In the genomic region with DNA sequence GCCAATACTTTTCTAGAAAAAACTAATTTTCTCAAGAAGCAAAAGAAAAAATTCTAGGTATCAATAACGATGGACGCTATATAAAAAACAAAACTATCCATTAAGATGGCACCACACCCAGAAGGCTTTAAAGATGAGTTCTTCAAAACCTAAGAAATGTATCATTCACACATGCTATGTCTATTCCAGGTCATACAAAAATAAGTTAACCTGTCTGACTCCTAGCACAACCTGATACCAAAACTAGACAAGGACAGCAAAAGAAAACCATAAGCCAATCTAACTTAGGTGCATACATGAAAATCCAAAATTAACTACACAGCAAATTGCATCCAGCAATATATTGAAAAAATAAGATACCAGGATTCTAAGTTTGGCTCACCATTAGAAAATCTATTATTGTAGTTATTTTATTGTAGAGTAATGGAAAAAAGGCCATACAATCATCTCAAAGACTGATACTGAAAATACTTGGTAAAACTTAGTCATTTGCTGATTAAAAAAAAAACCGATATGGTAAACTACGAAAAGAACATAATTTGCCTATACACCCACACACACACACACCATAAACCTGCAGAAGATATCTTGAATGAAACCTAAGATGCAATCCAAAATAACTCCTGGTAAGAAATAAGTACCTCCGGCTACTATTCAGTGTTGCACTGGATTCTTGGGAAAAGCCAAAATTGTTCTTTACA, we compare ENCODE assay signal across 7 cellular contexts.
DNase-seq lines count a peak whose midpoint lies in the region; ATAC-seq, FAIRE-seq and TF ChIP-seq lines count a peak whose summit lies in the region.

No MANE protein-coding gene starts in this region.

- H3K36me3 Mint-ChIP-seq in effector memory CD8-positive, alpha-beta T cell (ENCODE audit: insufficient read depth) = peaks cover 11% of the 10 kb centered on the region

- H3K27ac Mint-ChIP-seq in effector memory CD8-positive, alpha-beta T cell = peak overlapping the region; percentile 21 to 99

- H3K79me2 ChIP-seq in parathyroid adenoma = no peaks in the 10 kb centered on the region

- H3K27me3 Mint-ChIP-seq in effector memory CD8-positive, alpha-beta T cell = no peaks in the 10 kb centered on the region

- DNase-seq in LNCaP clone FGC (ENCODE audit: low read depth) (no peak), HTR-8/SVneo (ENCODE audit: insufficient read length, low spot score) (no peak), Ammon's horn (ENCODE audit: low spot score) (no peak)
- no peak for DNase-seq in effector memory CD8-positive, alpha-beta T cell

- no peaks in the 10 kb centered on the region for H3K9me3 Mint-ChIP-seq in effector memory CD8-positive, alpha-beta T cell

- TF ChIP-seq CTCF in LNCaP clone FGC (IDR thresholded peaks at IDR 0.05; ENCODE audit: control insufficient read depth, extremely low read depth, insufficient read depth) = no peak
- TF ChIP-seq CTCF in parathyroid adenoma (IDR thresholded peaks at IDR 0.05) = no peak

- H3K27me3 ChIP-seq in parathyroid adenoma (ENCODE audit: control insufficient read depth, insufficient read depth, low read length) = no peaks in the 10 kb centered on the region

- peaks cover 13 to 34% of the 10 kb centered on the region in 2 donors for H3K4me1 Mint-ChIP-seq in effector memory CD8-positive, alpha-beta T cell (ENCODE audit: low read depth in 2 of 2)

- H3K9ac ChIP-seq in parathyroid adenoma = no peak overlapping the region

- ATAC-seq in GM18502 (IDR thresholded peaks at IDR 0.05; ENCODE audit: poor library complexity, unreplicated experiment) (peak; percentile 25), HG03460 (IDR thresholded peaks at IDR 0.05; ENCODE audit: unreplicated experiment) (no peak)
- ATAC-seq in effector memory CD8-positive, alpha-beta T cell (replicated peaks) = no peak

- H3K4me3 Mint-ChIP-seq in effector memory CD8-positive, alpha-beta T cell = peak overlapping the region; percentile 94 to 95

- no peaks in the 10 kb centered on the region for H3K36me3 ChIP-seq in parathyroid adenoma (ENCODE audit: control insufficient read depth, insufficient read depth, low read length)

- peak overlapping the region; percentile 85 for H3K4me2 ChIP-seq in parathyroid adenoma (ENCODE audit: low read length)

- H3K9me3 ChIP-seq in parathyroid adenoma (ENCODE audit: control insufficient read depth, low read length) = no peaks in the 10 kb centered on the region

- no peak overlapping the region for H3K27ac ChIP-seq in parathyroid adenoma

- H3K4me1 ChIP-seq in parathyroid adenoma = peaks cover 3% of the 10 kb centered on the region

- peak overlapping the region; percentile 97 for H2AFZ ChIP-seq in parathyroid adenoma

- H3K4me3 ChIP-seq in LNCaP clone FGC (ENCODE audit: low read depth, low read length) = peak overlapping the region; percentile 88
- H3K4me3 ChIP-seq in parathyroid adenoma (ENCODE audit: low read depth, low read length) = peak overlapping the region; percentile 94

- FAIRE-seq in HTR-8/SVneo (lab: Jason Lieb, UNC) = no peak
